ENCODE assay signal across 18 cellular contexts in the genomic region with DNA sequence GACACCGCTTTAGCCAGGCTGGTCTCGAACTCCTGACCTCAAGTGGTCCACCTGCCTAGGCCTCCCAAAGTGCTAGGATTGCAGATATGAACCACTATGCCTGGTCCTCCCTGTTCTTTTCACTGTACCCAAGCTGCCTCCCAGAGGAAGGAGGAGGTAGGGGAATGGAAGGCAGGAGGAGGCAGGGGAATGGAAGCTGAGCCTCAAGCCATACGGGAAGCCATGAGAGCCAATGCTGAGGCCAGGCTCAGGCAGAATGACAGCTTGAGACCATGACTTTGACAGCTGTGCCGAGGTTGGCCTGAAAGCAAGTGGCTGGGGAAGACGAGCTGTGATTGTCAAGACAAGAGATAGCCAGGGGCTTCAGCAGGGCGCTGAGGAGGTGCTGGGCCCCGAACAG. TPM values are rescaled to one million over a fixed set of nuclear protein-coding genes. Genes with fewer than 3 reads are reported as not detected.
DNase-seq lines count a peak whose midpoint lies in the region; ATAC-seq and TF ChIP-seq lines count a peak whose summit lies in the region.
"Had no signal": no experiment of that assay in that cellular context is flagged by ENCODE, and none has a peak within 500 bp of the region (broad histone marks: within the 10 kb centered on the region; RNA-seq: fewer than 3 reads in every experiment).

No MANE protein-coding gene starts in this region.

- H3K9ac ChIP-seq in mammary epithelial cell (ENCODE audit: insufficient read depth, low read length) (no peak overlapping the region), PC-3 (ENCODE audit: low read length) (no peak overlapping the region), MM.1S (ENCODE audit: low read length) (no peak overlapping the region)

- in situ Hi-C loops in mammary epithelial cell (cut with MboI; ENCODE audit: low sequenced_read_pairs in 2 of 2) = no loop called here

- H3F3A ChIP-seq in PC-3 (ENCODE audit: low read length, unreplicated experiment) = no peaks in the 10 kb centered on the region
- H3F3A ChIP-seq in MM.1S (ENCODE audit: insufficient read depth, low read length) = no peaks in the 10 kb centered on the region

- no peaks in the 10 kb centered on the region for H3K4me1 Mint-ChIP-seq in MCF 10A (ENCODE audit: insufficient read depth, unreplicated experiment)
- H3K4me1 Mint-ChIP-seq: activated naive CD4-positive, alpha-beta T cell treated with anti-CD3 and anti-CD28 coated beads, Interleukin-2, amount 50 U/mL, for 24 hours; mesothelial cell of epicardium had no signal

- no peak overlapping the region for H3K27ac Mint-ChIP-seq in MCF 10A (ENCODE audit: low read depth, unreplicated experiment)
- H3K27ac Mint-ChIP-seq: activated naive CD4-positive, alpha-beta T cell treated with anti-CD3 and anti-CD28 coated beads, Interleukin-2, amount 50 U/mL, for 24 hours; mesothelial cell of epicardium had no signal

- BruUV-seq in MCF 10A (replicated peaks; lab: Mats Ljungman, UMichigan) = no TSS peak
- no TSS peak for BruUV-seq in mammary epithelial cell (replicated peaks; lab: Mats Ljungman, UMichigan)
- no TSS peak for BruUV-seq in PC-3 (replicated peaks; lab: Mats Ljungman, UMichigan)

- H4K20me1 ChIP-seq in mammary epithelial cell (ENCODE audit: insufficient read depth, low read length) (no peaks in the 10 kb centered on the region), PC-3 (ENCODE audit: low read length) (no peaks in the 10 kb centered on the region), MM.1S (ENCODE audit: insufficient read depth, low read length) (no peaks in the 10 kb centered on the region)

- POLR2A ChIA-PET in MCF 10A (lab: Yijun Ruan, JAX) (interaction anchor here (0.5 to 2.0 kb wide), 4 partner anchors 13 to 668 kb away, joined by 3 to 16 read pairs (median 4); no protein-coding TSS in a partner anchor), PC-3 (lab: Charles Lee; ENCODE audit: unreplicated experiment) (interaction anchor here (0.5 kb wide), 1 partner anchor 20 kb away, joined by 6 read pairs; no protein-coding TSS in a partner anchor)

- H3K9me2 ChIP-seq in PC-3 (replicated peaks; ENCODE audit: low read length) (no peaks in the 10 kb centered on the region), MM.1S (replicated peaks; ENCODE audit: insufficient read depth, low read length) (no peaks in the 10 kb centered on the region)

- H3K9me3 ChIP-seq in mammary epithelial cell (replicated peaks; ENCODE audit: insufficient read depth, low read length) (no peaks in the 10 kb centered on the region), PC-3 (ENCODE audit: low read length) (no peaks in the 10 kb centered on the region), MM.1S (replicated peaks; ENCODE audit: insufficient read depth, low read length) (no peaks in the 10 kb centered on the region)
- H3K9me3 ChIP-seq: stomach had no signal

- TF ChIP-seq CTCF in MCF 10A (IDR thresholded peaks at IDR 0.05; ENCODE audit: unreplicated experiment) (no peak), mammary epithelial cell (conservative IDR thresholded peaks at IDR 0.05 in 1 of 2, IDR thresholded peaks at IDR 0.05 in 1 of 2; ENCODE audit: extremely low read depth in 1 of 2, insufficient read depth in 1 of 2, low read depth in 1 of 2, low read length in 2 of 2) (peak in 1 of 2 donors; percentile 41), PC-3 (conservative IDR thresholded peaks at IDR 0.05; ENCODE audit: low read depth, low read length) (0 out of 2 replicates have a peak, but pooled peaks have one; percentile 14), choroid plexus epithelial cell (conservative IDR thresholded peaks at IDR 0.05; ENCODE audit: low read depth, low read length) (peak; percentile 35), MM.1S (IDR thresholded peaks at IDR 0.05; ENCODE audit: low read length) (no peak)

- H2AFZ ChIP-seq in mammary epithelial cell (ENCODE audit: low read depth, low read length) = no peak overlapping the region
- H2AFZ ChIP-seq in PC-3 (ENCODE audit: low read length) = no peak overlapping the region
- H2AFZ ChIP-seq in MM.1S (ENCODE audit: low read length) = no peak overlapping the region

- H3K4me3 Mint-ChIP-seq in MCF 10A (ENCODE audit: unreplicated experiment) = no peak overlapping the region
- H3K4me3 Mint-ChIP-seq: activated naive CD4-positive, alpha-beta T cell treated with anti-CD3 and anti-CD28 coated beads, Interleukin-2, amount 50 U/mL, for 24 hours; mesothelial cell of epicardium had no signal

- H3K36me3 Mint-ChIP-seq in MCF 10A (ENCODE audit: insufficient read depth, unreplicated experiment) = no peaks in the 10 kb centered on the region
- H3K36me3 Mint-ChIP-seq: activated naive CD4-positive, alpha-beta T cell treated with anti-CD3 and anti-CD28 coated beads, Interleukin-2, amount 50 U/mL, for 24 hours; mesothelial cell of epicardium had no signal

- H3K4me1 ChIP-seq in mammary epithelial cell (ENCODE audit: insufficient read depth, low read length) = no peaks in the 10 kb centered on the region
- peaks cover 8% of the 10 kb centered on the region for H3K4me1 ChIP-seq in PC-3 (ENCODE audit: insufficient read depth, low read length)
- no peaks in the 10 kb centered on the region for H3K4me1 ChIP-seq in MM.1S (ENCODE audit: low read length)

- dilution Hi-C loops in mammary epithelial cell (cut with HindIII; ENCODE audit: low sequenced_read_pairs) = no loop called here

- no peaks in the 10 kb centered on the region for H3K27me3 Mint-ChIP-seq in MCF 10A (ENCODE audit: insufficient read depth, unreplicated experiment)

- H3K9me3 Mint-ChIP-seq in MCF 10A (ENCODE audit: unreplicated experiment) = no peaks in the 10 kb centered on the region
- H3K9me3 Mint-ChIP-seq: activated naive CD4-positive, alpha-beta T cell treated with anti-CD3 and anti-CD28 coated beads, Interleukin-2, amount 50 U/mL, for 24 hours; mesothelial cell of epicardium had no signal

- CTCF ChIA-PET in MCF 10A (lab: Yijun Ruan, JAX) = interaction anchor here (0.6 to 12.1 kb wide), 11 partner anchors 12 to 279 kb away, joined by 3 to 200 read pairs (median 3); partner anchors contain the start of gene ZNF335
- CTCF ChIA-PET in mammary epithelial cell (lab: Charles Lee; ENCODE audit: low non-redundant PET) = interaction anchor here (0.6 to 0.7 kb wide), 4 partner anchors 46 to 1853 kb away, joined by 3 to 10 read pairs (median 4); no protein-coding TSS in a partner anchor
- CTCF ChIA-PET in PC-3 (lab: Charles Lee) = interaction anchor here (1.2 to 1.6 kb wide), 3 partner anchors 11 to 27 kb away, joined by 5 to 7 read pairs (median 6); no protein-coding TSS in a partner anchor

- H3K27ac ChIP-seq in mammary epithelial cell (ENCODE audit: insufficient read depth, low read depth, low read length) (no peak overlapping the region), PC-3 (ENCODE audit: low read length) (no peak overlapping the region), MM.1S (ENCODE audit: low read length) (no peak overlapping the region)
- H3K27ac ChIP-seq: stomach had no signal

- no peak overlapping the region for H3K4me3 ChIP-seq in mammary epithelial cell (replicated peaks in 1 of 3; ENCODE audit: insufficient read depth in 1 of 3, low read depth in 2 of 3, low read length in 3 of 3)
- H3K4me3 ChIP-seq in PC-3 (ENCODE audit: low read length) = no peak overlapping the region
- H3K4me3 ChIP-seq in choroid plexus epithelial cell (ENCODE audit: low read depth, low read length) = no peak overlapping the region
- H3K4me3 ChIP-seq in MM.1S (ENCODE audit: low read length) = no peak overlapping the region
- H3K4me3 ChIP-seq: smooth muscle cell, stomach had no signal

- WGBS in mammary epithelial cell (ENCODE audit: low coverage, missing lambda C conversion rate) = 86% methylated on average over 6 of the region's 7 CpGs

- H3K79me2 ChIP-seq in mammary epithelial cell (ENCODE audit: insufficient read depth, low read length) (no peaks in the 10 kb centered on the region), PC-3 (ENCODE audit: low read length) (no peaks in the 10 kb centered on the region), MM.1S (ENCODE audit: low read length) (no peaks in the 10 kb centered on the region)

- H3K4me2 ChIP-seq in mammary epithelial cell (ENCODE audit: insufficient read depth, low read depth, low read length) (no peak overlapping the region), PC-3 (ENCODE audit: low read length) (no peak overlapping the region), MM.1S (ENCODE audit: low read depth, low read length) (no peak overlapping the region)
- H3K4me2 ChIP-seq: smooth muscle cell had no signal

- H3K36me3 ChIP-seq in mammary epithelial cell (ENCODE audit: insufficient read depth, low read length) (no peaks in the 10 kb centered on the region), PC-3 (ENCODE audit: low read depth, low read length) (no peaks in the 10 kb centered on the region), MM.1S (replicated peaks; ENCODE audit: insufficient read depth, low read length) (no peaks in the 10 kb centered on the region)
- H3K36me3 ChIP-seq: stomach had no signal

- peak; percentile 30 for DNase-seq in MCF 10A (ENCODE audit: unreplicated experiment)
- DNase-seq in mammary epithelial cell = no peak
- DNase-seq in PC-3 = no peak
- peak; percentile 37 for DNase-seq in choroid plexus epithelial cell (ENCODE audit: low read depth)
- peak; percentile 32 for DNase-seq in retina
- DNase-seq in T-helper 9 cell = no peak
- DNase-seq in MM.1S = no peak
- DNase-seq: activated CD4-positive, alpha-beta T cell treated with anti-CD3 and anti-CD28 coated beads for 1 hour; activated T-cell treated with anti-CD3 and anti-CD28 coated beads for 4 hours; cerebellar nuclear complex; NCI-H1048; NCI-H2227 treated with DMSO at 0.1 percent for 48 hours; stomach had no signal

- H3K27me3 ChIP-seq in mammary epithelial cell (ENCODE audit: insufficient read depth, low read length) (no peaks in the 10 kb centered on the region), PC-3 (ENCODE audit: low read length) (no peaks in the 10 kb centered on the region), MM.1S (replicated peaks; ENCODE audit: insufficient read depth, low read length) (peaks cover 4% of the 10 kb centered on the region; the same call in 1 of the 2 replicates)

- intact Hi-C loops in MCF 10A (cut with micrococcal nuclease) = loop anchor here (5.0 kb wide), 1 partner anchor 102 kb away; the partner anchor contains the start of gene NCOA5
- intact Hi-C loops in mammary epithelial cell (cut with micrococcal nuclease) = no loop called here
- intact Hi-C loops in PC-3 (cut with micrococcal nuclease) = no loop called here

- ATAC-seq in PC-3 (no peak), HG03139 (IDR thresholded peaks at IDR 0.05; ENCODE audit: unreplicated experiment) (no peak)

RNA-seq across cellular contexts. Expression of gene ZNF335, which starts 13.6 kb away (rescaled TPM):
- 24.2 and 26.9 TPM in 2 replicates for total RNA-seq in MCF 10A (2022)
- total RNA-seq in mammary epithelial cell = 10 to 100 TPM; 13.8 to 21.7 TPM
- polyA plus RNA-seq in mammary epithelial cell = 10.5 TPM
- 32.9 TPM for polyA minus RNA-seq in mammary epithelial cell
- total RNA-seq in PC-3 (2014; rRNA removed) = 32.2 and 36.9 TPM in 2 replicates

RNA-seq across cellular contexts. Expression of gene MMP9, which starts 23.1 kb away (rescaled TPM):
- total RNA-seq in MCF 10A (2022) (0.12 TPM in 1 of 2 replicates, not detected in the other), mammary epithelial cell (1 to 10 TPM in 1 of 2 donors, not detected in 1; 4.3 TPM), PC-3 (2014; rRNA removed) (0.77 and 1.0 TPM in 2 replicates)
- 1.1 TPM for polyA plus RNA-seq in mammary epithelial cell
- polyA minus RNA-seq in mammary epithelial cell = not detected
- total RNA-seq: mesothelial cell of epicardium had no signal
- polyA plus RNA-seq: AG04450 had no signal

RNA-seq across cellular contexts. Expression of gene SLC12A5, which starts 43.4 kb away (rescaled TPM):
- total RNA-seq in MCF 10A (2022) (0.75 and 0.98 TPM in 2 replicates), mammary epithelial cell (1 to 10 TPM in 1 of 2 donors, not detected in 1; 1.5 TPM), PC-3 (2014; rRNA removed) (2.4 TPM in 1 of 2 replicates, not detected in the other)
- 0.94 TPM for polyA plus RNA-seq in mammary epithelial cell
- polyA minus RNA-seq in mammary epithelial cell = 11.3 TPM

RNA-seq across cellular contexts. Expression of gene PCIF1, which starts 51.1 kb away (rescaled TPM):
- 14.3 and 20.5 TPM in 2 replicates for total RNA-seq in MCF 10A (2022)
- total RNA-seq in mammary epithelial cell = 10 to 100 TPM; 12.7 to 18.9 TPM
- 12.7 TPM for polyA plus RNA-seq in mammary epithelial cell
- 17.8 TPM for polyA minus RNA-seq in mammary epithelial cell
- 18.4 and 20.2 TPM in 2 replicates for total RNA-seq in PC-3 (2014; rRNA removed)

Comparison
In these comparisons a context has a peak if more than half of its experiments do, and no peak if none do; other contexts are left out.
1. DNase-seq: peak in MCF 10A (single experiment), choroid plexus epithelial cell (single experiment) and retina (single experiment); none in mammary epithelial cell (single experiment), PC-3 (single experiment), T-helper 9 cell (single experiment) and MM.1S (single experiment).
2. CTCF ChIP-seq: peak in PC-3 (single experiment) and choroid plexus epithelial cell (single experiment); none in MCF 10A (single experiment) and MM.1S (single experiment).